In genomic region chr16:1301562-1301961, GRCh38 we compare ENCODE assay signal across 1 cellular context.
TF ChIP-seq lines count a peak whose summit lies in the region.

No MANE protein-coding gene starts in this region.

TF ChIP-seq in IMR-90, 13 proteins besides CTCF, POLR2A, EP300 and RAD21:
- TF ChIP-seq RFX5 (IDR thresholded peaks at IDR 0.05; ENCODE audit: low read depth, low read length) = no peak
- no peak for TF ChIP-seq SMC3 (IDR thresholded peaks at IDR 0.05; ENCODE audit: low read depth, low read length)
- TF ChIP-seq MAFK (IDR thresholded peaks at IDR 0.05; ENCODE audit: low read depth, low read length) = no peak
- TF ChIP-seq RCOR1 (IDR thresholded peaks at IDR 0.05; ENCODE audit: insufficient replicate concordance, low read length) = no peak
- TF ChIP-seq FOS (IDR thresholded peaks at IDR 0.05; ENCODE audit: low read depth, low read length) = no peak
- no peak for TF ChIP-seq CEBPB (IDR thresholded peaks at IDR 0.05; ENCODE audit: low read depth, low read length)
- TF ChIP-seq BHLHE40 (IDR thresholded peaks at IDR 0.05; ENCODE audit: low read depth, low read length) = no peak
- no peak for TF ChIP-seq CHD1 (IDR thresholded peaks at IDR 0.05; ENCODE audit: low read depth, low read length)
- TF ChIP-seq NFE2L2 (IDR thresholded peaks at IDR 0.05; ENCODE audit: low read depth, low read length) = no peak
- no peak for TF ChIP-seq ELK1 (IDR thresholded peaks at IDR 0.05; ENCODE audit: borderline replicate concordance, low read depth, low read length)
- TF ChIP-seq USF2 (IDR thresholded peaks at IDR 0.05; ENCODE audit: low read depth, low read length) = no peak
- no peak for TF ChIP-seq MXI1 (IDR thresholded peaks at IDR 0.05; ENCODE audit: borderline replicate concordance, low read depth, low read length)
- no peak for TF ChIP-seq MAZ (IDR thresholded peaks at IDR 0.05; ENCODE audit: borderline replicate concordance, low read depth, low read length)
TF ChIP-seq in IMR-90: peak in this region for 0.
